17 cellular contexts compared by ENCODE assay signal in the genomic region with DNA sequence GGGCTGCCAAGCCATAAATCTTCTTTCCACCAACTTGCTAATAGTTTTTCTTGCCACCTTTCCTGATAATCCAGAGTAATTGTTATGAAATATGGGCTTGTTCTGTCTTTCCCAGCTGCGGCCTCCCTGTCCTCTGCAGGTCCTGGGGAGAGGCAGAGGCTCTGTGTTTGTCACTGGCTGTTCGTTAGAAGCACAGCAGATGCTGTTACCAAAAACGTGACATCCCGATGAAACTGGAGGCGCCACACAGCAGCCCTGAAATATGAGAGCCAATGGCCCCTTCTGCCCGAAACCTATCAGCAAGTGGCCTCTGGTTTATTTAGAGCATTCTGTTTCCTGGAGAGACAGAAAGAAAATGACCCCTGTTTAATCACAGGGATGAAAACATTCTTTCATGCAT.
"Had no signal": no experiment of that assay in that cellular context is flagged by ENCODE, and none has a peak within 500 bp of the region (broad histone marks: within the 10 kb centered on the region; RNA-seq: fewer than 3 reads in every experiment).

No MANE protein-coding gene starts in this region.

- H3K27me3 Mint-ChIP-seq: activated CD4-positive, alpha-beta memory T cell treated with anti-CD3 and anti-CD28 coated beads for 36 hours had no signal

- H3K9me3 Mint-ChIP-seq: activated CD4-positive, alpha-beta memory T cell treated with anti-CD3 and anti-CD28 coated beads for 36 hours; activated CD4-positive, alpha-beta T cell treated with anti-CD3 and anti-CD28 coated beads, Interleukin-2, amount 10 ng/mL, durations not matched to agents 7 days and 5 days; activated T-cell treated with anti-CD3 and anti-CD28 coated beads, Interleukin-2, amount 50 U/mL, for 4 hours had no signal

- DNase-seq: activated CD4-positive, alpha-beta memory T cell treated with anti-CD3 and anti-CD28 coated beads for 36 hours; activated CD4-positive, alpha-beta T cell treated with anti-CD3 and anti-CD28 coated beads, Interleukin-2, amount 10 ng/mL, durations not matched to agents 7 days and 5 days; activated CD4-positive, CD25-positive, alpha-beta regulatory T cell; activated CD8-positive, alpha-beta memory T cell treated with anti-CD3 and anti-CD28 coated beads for 24 hours; activated effector memory CD4-positive, alpha-beta T cell treated with anti-CD3 and anti-CD28 coated beads, Interleukin-2, amount 50 U/mL, for 16 hours; activated naive CD4-positive, alpha-beta T cell treated with Interleukin-2 at 50 U/mL for 16 hours; activated T-cell treated with anti-CD3 and anti-CD28 coated beads, Interleukin-2, amount 50 U/mL, for 4 hours; cerebellar nuclear complex; NCI-H1092; NCI-H1930; NCI-H2107; NCI-H446 treated with DMSO at 0.1 percent for 48 hours; PC-3; SIG-M5; T-helper 17 cell; T-helper 9 cell had no signal

- H3K4me3 Mint-ChIP-seq: activated CD4-positive, alpha-beta memory T cell treated with anti-CD3 and anti-CD28 coated beads for 36 hours; activated CD4-positive, alpha-beta T cell treated with anti-CD3 and anti-CD28 coated beads, Interleukin-2, amount 10 ng/mL, durations not matched to agents 7 days and 5 days; activated naive CD8-positive, alpha-beta T cell; activated T-cell treated with anti-CD3 and anti-CD28 coated beads, Interleukin-2, amount 50 U/mL, for 4 hours; T-helper 17 cell had no signal

- ATAC-seq: activated T-cell treated with anti-CD3 and anti-CD28 coated beads, Interleukin-2, amount 50 U/mL, for 4 hours; PC-3; T-helper 17 cell had no signal

- H3K4me1 Mint-ChIP-seq: activated CD4-positive, alpha-beta T cell treated with anti-CD3 and anti-CD28 coated beads, Interleukin-2, amount 10 ng/mL, durations not matched to agents 7 days and 5 days; T-helper 17 cell had no signal

- H3K27ac Mint-ChIP-seq: activated CD4-positive, alpha-beta memory T cell treated with anti-CD3 and anti-CD28 coated beads for 36 hours; activated CD4-positive, alpha-beta T cell treated with anti-CD3 and anti-CD28 coated beads, Interleukin-2, amount 10 ng/mL, durations not matched to agents 7 days and 5 days; activated naive CD8-positive, alpha-beta T cell; T-helper 17 cell had no signal

- H3K36me3 Mint-ChIP-seq: activated CD4-positive, alpha-beta memory T cell treated with anti-CD3 and anti-CD28 coated beads for 36 hours; activated naive CD8-positive, alpha-beta T cell had no signal
